ENCODE assay signal across 1 cellular context in the genomic region with DNA sequence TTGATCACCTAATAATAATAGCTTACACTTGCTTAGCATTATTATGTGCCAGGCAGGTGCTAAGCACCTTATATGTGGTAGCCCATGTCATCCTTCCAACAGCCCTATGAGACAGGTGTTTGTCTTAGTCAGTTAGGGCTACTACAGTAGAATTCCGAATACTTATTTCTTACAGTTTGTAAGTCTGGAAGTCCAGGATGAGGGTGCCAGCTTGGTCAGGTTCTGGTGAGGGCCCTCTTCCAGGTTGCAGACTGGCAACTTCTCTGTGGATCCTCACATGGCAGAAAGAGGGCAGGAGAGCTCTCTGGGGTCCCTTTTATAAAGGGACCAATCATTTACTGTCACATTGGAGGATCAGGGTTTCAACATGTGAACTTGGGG.
TF ChIP-seq lines count a peak whose summit lies in the region.

No MANE protein-coding gene starts in this region.

TF ChIP-seq in IMR-90, 13 proteins besides CTCF, POLR2A, EP300 and RAD21:
- TF ChIP-seq CHD1 (IDR thresholded peaks at IDR 0.05; ENCODE audit: low read depth, low read length) (no peak), MAFK (IDR thresholded peaks at IDR 0.05; ENCODE audit: low read depth, low read length) (no peak), RCOR1 (IDR thresholded peaks at IDR 0.05; ENCODE audit: insufficient replicate concordance, low read length) (no peak), BHLHE40 (IDR thresholded peaks at IDR 0.05; ENCODE audit: low read depth, low read length) (no peak), NFE2L2 (IDR thresholded peaks at IDR 0.05; ENCODE audit: low read depth, low read length) (no peak)
TF ChIP-seq in IMR-90: peak in this region for 0.
